ENCODE assay signal across 10 cellular contexts in genomic region chr19:8340341-8341096, GRCh38. TPM values are rescaled to one million over a fixed set of nuclear protein-coding genes. Genes with fewer than 3 reads are reported as not detected.
DNase-seq lines count a peak whose midpoint lies in the region; ATAC-seq, FAIRE-seq and TF ChIP-seq lines count a peak whose summit lies in the region.
"Had no signal": no experiment of that assay in that cellular context is flagged by ENCODE, and none has a peak within 500 bp of the region (broad histone marks: within the 10 kb centered on the region; RNA-seq: fewer than 3 reads in every experiment).

No MANE protein-coding gene starts in this region.

- no peak for FAIRE-seq in D721Med (lab: Jason Lieb, UNC)

- ATAC-seq in heart right ventricle (peak; percentile 55 to 78 (median 68)), GM19463 (IDR thresholded peaks at IDR 0.05; ENCODE audit: unreplicated experiment) (no peak)

- intact Hi-C loops in heart right ventricle (cut with DNase I), result loop anchor here in 1 of 10 donors (10.0 kb wide), 1 partner anchor 54 kb away; the partner anchor contains the start of gene RAB11B
- intact Hi-C loops in colonic mucosa (cut with DNase I), result no loop called here

- H3K4me3 ChIP-seq in GM12864 (ENCODE audit: low read depth, low read length), result no peak overlapping the region
- H3K4me3 ChIP-seq in heart right ventricle, result peak overlapping the region in 9 of 10 donors; percentile 15 to 87 (median 70)
- H3K4me3 ChIP-seq in parathyroid adenoma (ENCODE audit: low read depth, low read length), result no peak overlapping the region
- H3K4me3 ChIP-seq in colonic mucosa, result no peak overlapping the region

- WGBS in heart right ventricle, 2 donors, result 27 to 35% methylated on average over 15 of the region's 15 CpGs

- peaks cover 0 to 70% (median 30%) of the 10 kb centered on the region in 9 donors for H3K4me1 ChIP-seq in heart right ventricle
- H3K4me1 ChIP-seq in parathyroid adenoma, result peaks cover 4% of the 10 kb centered on the region
- H3K4me1 ChIP-seq in colonic mucosa, result peaks cover 3% of the 10 kb centered on the region

- H2AFZ ChIP-seq in parathyroid adenoma, result no peak overlapping the region

- no peaks in the 10 kb centered on the region for H3K79me2 ChIP-seq in parathyroid adenoma

- H3K36me3 ChIP-seq in heart right ventricle (no peaks in the 10 kb centered on the region), parathyroid adenoma (ENCODE audit: control insufficient read depth, insufficient read depth, low read length) (no peaks in the 10 kb centered on the region), colonic mucosa (no peaks in the 10 kb centered on the region)

- DNase-seq in GM12864 (ENCODE audit: low read depth), result no peak
- DNase-seq in UCSD-AML1 (lab: John Stamatoyannopoulos, UW; ENCODE audit: unreplicated experiment), result peak; percentile 23
- DNase-seq in heart right ventricle, result peak; percentile 73 to 90
- DNase-seq in SIG-M5 treated with dmso at 0.1 percent for 504 hours (lab: John Stamatoyannopoulos, UW; ENCODE audit: unreplicated experiment), result no peak
- DNase-seq in D721Med (ENCODE audit: insufficient read length, low spot score), result no peak
- no peak for DNase-seq in colonic mucosa
- DNase-seq: COR-L47, SW 1271 had no signal

- TF ChIP-seq CTCF in GM12864 (IDR thresholded peaks at IDR 0.05; ENCODE audit: low read depth, low read length, missing control alignments), result peak; percentile 29
- TF ChIP-seq CTCF in heart right ventricle (IDR thresholded peaks at IDR 0.05), result peak in 8 of 9 donors; percentile 6 to 40 (median 27)
- no peak for TF ChIP-seq CTCF in parathyroid adenoma (IDR thresholded peaks at IDR 0.05)
- TF ChIP-seq CTCF in D721Med (IDR thresholded peaks at IDR 0.05; ENCODE audit: insufficient read depth, missing control alignments), result no peak
- TF ChIP-seq CTCF in colonic mucosa (IDR thresholded peaks at IDR 0.05), result no peak

- H3K27ac ChIP-seq in heart right ventricle (peak overlapping the region; percentile 35 to 99 (median 97)), parathyroid adenoma (peak overlapping the region; percentile 85), colonic mucosa (no peak overlapping the region)

- H3K9ac ChIP-seq in parathyroid adenoma (no peak overlapping the region), colonic mucosa (ENCODE audit: low read depth in 2 of 2, low read length in 2 of 2) (no peak overlapping the region)

- H3K27me3 ChIP-seq in heart right ventricle (peaks cover 0 to 70% (median 5%) of the 10 kb centered on the region in 7 donors), parathyroid adenoma (ENCODE audit: control insufficient read depth, insufficient read depth, low read length) (no peaks in the 10 kb centered on the region), colonic mucosa (peaks cover 26% of the 10 kb centered on the region)

- H3K9me3 ChIP-seq in heart right ventricle, result no peaks in the 10 kb centered on the region
- no peaks in the 10 kb centered on the region for H3K9me3 ChIP-seq in parathyroid adenoma (ENCODE audit: control insufficient read depth, low read length)
- no peaks in the 10 kb centered on the region for H3K9me3 ChIP-seq in colonic mucosa

- no peak overlapping the region for H3K4me2 ChIP-seq in parathyroid adenoma (ENCODE audit: low read length)

RNA-seq across cellular contexts. Expression of gene KANK3, which starts 2.5 kb away (rescaled TPM):
- total RNA-seq in heart right ventricle (10 to 100 TPM; 10.2 to 26.1 (median 16.7) TPM), colonic mucosa (1 to 10 TPM; 1.7 to 2.7 TPM)
- polyA plus RNA-seq in heart right ventricle, result 10 to 100 TPM; 23.8 to 34.0 TPM

RNA-seq across cellular contexts. Expression of gene RPS28, which starts 19.2 kb away (rescaled TPM):
- 1,000 to 10,000 TPM in 9 of 10 donors, 100 to 1,000 TPM in 1; 992 to 1,375 (median 1,101) TPM for total RNA-seq in heart right ventricle
- 100 to 1,000 TPM; 883 to 920 TPM for polyA plus RNA-seq in heart right ventricle
- total RNA-seq in colonic mucosa, result 1,000 to 10,000 TPM; 1,587 to 1,854 TPM

RNA-seq across cellular contexts. Expression of gene NDUFA7, which starts 19.3 kb away (rescaled TPM):
- total RNA-seq in heart right ventricle (100 to 1,000 TPM in 5 of 10 donors, 10 to 100 TPM in 5; 74.7 to 124 (median 99.7) TPM), colonic mucosa (10 to 100 TPM; 57.4 to 58.3 TPM)
- polyA plus RNA-seq in heart right ventricle, result 100 to 1,000 TPM; 227 to 436 TPM

RNA-seq across cellular contexts. Expression of gene ANGPTL4, which starts 23.4 kb away (rescaled TPM):
- total RNA-seq in heart right ventricle (100 to 1,000 TPM in 1 of 10 donors, 10 to 100 TPM in 1, 1 to 10 TPM in 8; 1.5 to 154 (median 4.5) TPM), colonic mucosa (1 to 10 TPM; 7.7 to 8.1 TPM)
- polyA plus RNA-seq in heart right ventricle, result 10 to 100 TPM; 11.3 to 28.7 TPM

RNA-seq across cellular contexts. Expression of gene CD320, which starts 32.4 kb away (rescaled TPM):
- total RNA-seq in heart right ventricle, result 10 to 100 TPM; 20.3 to 38.9 (median 26.0) TPM
- 10 to 100 TPM; 50.8 to 81.2 TPM for polyA plus RNA-seq in heart right ventricle
- total RNA-seq in colonic mucosa, result 100 to 1,000 TPM in 1 of 2 donors, 10 to 100 TPM in 1; 34.1 to 154 TPM

Comparison
In these comparisons a context has a peak if more than half of its experiments do, and no peak if none do; other contexts are left out.
1. DNase-seq: peak in UCSD-AML1 (single experiment) and heart right ventricle (2 of 2); none in GM12864 (single experiment), SIG-M5 treated with dmso at 0.1 percent for 504 hours (single experiment), D721Med (single experiment) and colonic mucosa (single experiment).
2. H3K4me3 ChIP-seq: peak in heart right ventricle (9 of 10); none in GM12864 (single experiment), parathyroid adenoma (single experiment) and colonic mucosa (single experiment).
3. CTCF ChIP-seq: peak in GM12864 (single experiment) and heart right ventricle (8 of 9); none in parathyroid adenoma (single experiment), D721Med (single experiment) and colonic mucosa (single experiment).